In the genomic region with DNA sequence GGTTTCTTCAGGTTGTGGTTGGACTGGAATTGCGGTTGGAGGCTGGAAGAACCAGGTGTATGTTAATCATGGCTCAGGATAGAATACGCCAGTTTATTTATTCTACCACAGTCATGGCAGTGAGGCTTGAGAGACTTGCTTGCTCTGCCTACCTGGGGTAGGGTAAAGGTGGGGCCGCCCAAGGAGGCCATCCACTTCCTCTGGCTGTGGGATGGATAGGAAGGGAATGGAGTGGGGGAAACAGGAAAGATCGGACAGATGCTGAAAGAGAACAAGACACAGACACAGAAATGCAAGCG, we compare ENCODE assay signal across 10 cellular contexts.
DNase-seq lines count a peak whose midpoint lies in the region; ATAC-seq lines count a peak whose summit lies in the region.
"Had no signal": no experiment of that assay in that cellular context is flagged by ENCODE, and none has a peak within 500 bp of the region (broad histone marks: within the 10 kb centered on the region; RNA-seq: fewer than 3 reads in every experiment).

No MANE protein-coding gene starts in this region.

- peaks cover 80% of the 10 kb centered on the region for H3K4me1 Mint-ChIP-seq in activated T-cell treated with anti-CD3 and anti-CD28 coated beads, Interleukin-2, amount 50 U/mL, for 24 hours (ENCODE audit: low read depth)
- H3K4me1 Mint-ChIP-seq in dendritic cell treated with granulocyte-macrophage colony-stimulating factor and Interleukin-4, amounts not matched to agents 40 ng/mL and 50 ng/mL, for 4 days (ENCODE audit: low read depth) = peaks cover 77% of the 10 kb centered on the region
- H3K4me1 Mint-ChIP-seq in stimulated activated effector memory CD8-positive, alpha-beta T cell treated with anti-CD3 and anti-CD28 coated beads, Interleukin-12 subunit alpha, Interleukin-12 subunit beta, amount 100 ng/mL, for 72 hours = peaks cover 74% of the 10 kb centered on the region

- peak overlapping the region; percentile 57 for H3K4me3 Mint-ChIP-seq in activated T-cell treated with anti-CD3 and anti-CD28 coated beads, Interleukin-2, amount 50 U/mL, for 24 hours
- H3K4me3 Mint-ChIP-seq in dendritic cell treated with granulocyte-macrophage colony-stimulating factor and Interleukin-4, amounts not matched to agents 40 ng/mL and 50 ng/mL, for 4 days = peak overlapping the region; percentile 11
- peak overlapping the region; percentile 85 for H3K4me3 Mint-ChIP-seq in stimulated activated effector memory CD8-positive, alpha-beta T cell treated with anti-CD3 and anti-CD28 coated beads, Interleukin-12 subunit alpha, Interleukin-12 subunit beta, amount 100 ng/mL, for 72 hours

- H3K27ac Mint-ChIP-seq in activated T-cell treated with anti-CD3 and anti-CD28 coated beads, Interleukin-2, amount 50 U/mL, for 24 hours = no peak overlapping the region
- H3K27ac Mint-ChIP-seq in dendritic cell treated with granulocyte-macrophage colony-stimulating factor and Interleukin-4, amounts not matched to agents 40 ng/mL and 50 ng/mL, for 4 days = no peak overlapping the region
- no peak overlapping the region for H3K27ac Mint-ChIP-seq in stimulated activated effector memory CD8-positive, alpha-beta T cell treated with anti-CD3 and anti-CD28 coated beads, Interleukin-12 subunit alpha, Interleukin-12 subunit beta, amount 100 ng/mL, for 72 hours

- intact Hi-C loops in dendritic cell treated with granulocyte-macrophage colony-stimulating factor and Interleukin-4, amounts not matched to agents 40 ng/mL and 50 ng/mL, for 4 days (cut with micrococcal nuclease) = no loop called here

- peaks cover 40% of the 10 kb centered on the region for H3K36me3 Mint-ChIP-seq in activated T-cell treated with anti-CD3 and anti-CD28 coated beads, Interleukin-2, amount 50 U/mL, for 24 hours (ENCODE audit: low read depth)
- peaks cover 19% of the 10 kb centered on the region for H3K36me3 Mint-ChIP-seq in dendritic cell treated with granulocyte-macrophage colony-stimulating factor and Interleukin-4, amounts not matched to agents 40 ng/mL and 50 ng/mL, for 4 days (ENCODE audit: low read depth)
- H3K36me3 Mint-ChIP-seq in stimulated activated effector memory CD8-positive, alpha-beta T cell treated with anti-CD3 and anti-CD28 coated beads, Interleukin-12 subunit alpha, Interleukin-12 subunit beta, amount 100 ng/mL, for 72 hours = peaks cover 72% of the 10 kb centered on the region

- no peak for DNase-seq in activated T-cell treated with anti-CD3 and anti-CD28 coated beads, Interleukin-2, amount 50 U/mL, for 24 hours
- DNase-seq in activated T-cell treated with anti-CD3 and anti-CD28 coated beads, Interleukin-2, amount 50 U/mL, for 1 hour = no peak
- DNase-seq in NCI-H69 (lab: John Stamatoyannopoulos, UW) = peak; percentile 71
- no peak for DNase-seq in stimulated activated effector memory CD8-positive, alpha-beta T cell treated with anti-CD3 and anti-CD28 coated beads, Interleukin-12 subunit alpha, Interleukin-12 subunit beta, amount 100 ng/mL, for 72 hours (ENCODE audit: low spot score in 2 of 2)
- DNase-seq in anterior cingulate cortex (lab: John Stamatoyannopoulos, UW) = no peak
- DNase-seq in AML-193 (lab: John Stamatoyannopoulos, UW) = no peak
- DNase-seq: KBM-7, thyroid gland had no signal

- H3K27me3 Mint-ChIP-seq in activated T-cell treated with anti-CD3 and anti-CD28 coated beads, Interleukin-2, amount 50 U/mL, for 24 hours = peaks cover 59% of the 10 kb centered on the region
- peaks cover 75% of the 10 kb centered on the region for H3K27me3 Mint-ChIP-seq in dendritic cell treated with granulocyte-macrophage colony-stimulating factor and Interleukin-4, amounts not matched to agents 40 ng/mL and 50 ng/mL, for 4 days

- no peaks in the 10 kb centered on the region for H3K9me3 Mint-ChIP-seq in activated T-cell treated with anti-CD3 and anti-CD28 coated beads, Interleukin-2, amount 50 U/mL, for 24 hours
- no peaks in the 10 kb centered on the region for H3K9me3 Mint-ChIP-seq in dendritic cell treated with granulocyte-macrophage colony-stimulating factor and Interleukin-4, amounts not matched to agents 40 ng/mL and 50 ng/mL, for 4 days
- no peaks in the 10 kb centered on the region for H3K9me3 Mint-ChIP-seq in stimulated activated effector memory CD8-positive, alpha-beta T cell treated with anti-CD3 and anti-CD28 coated beads, Interleukin-12 subunit alpha, Interleukin-12 subunit beta, amount 100 ng/mL, for 72 hours

- ATAC-seq in stimulated activated effector memory CD8-positive, alpha-beta T cell treated with anti-CD3 and anti-CD28 coated beads, Interleukin-12 subunit alpha, Interleukin-12 subunit beta, amount 100 ng/mL, for 72 hours = no peak
- ATAC-seq in HG03095 (IDR thresholded peaks at IDR 0.05; ENCODE audit: unreplicated experiment) = no peak

Comparison
In these comparisons a context has a peak if more than half of its experiments do, and no peak if none do; other contexts are left out.
1. H3K4me3 Mint-ChIP-seq: peak in every context shown above with its lines; median percentile 85 in stimulated activated effector memory CD8-positive, alpha-beta T cell treated with anti-CD3 and anti-CD28 coated beads, Interleukin-12 subunit alpha, Interleukin-12 subunit beta, amount 100 ng/mL, for 72 hours; 57 in activated T-cell treated with anti-CD3 and anti-CD28 coated beads, Interleukin-2, amount 50 U/mL, for 24 hours; 11 in dendritic cell treated with granulocyte-macrophage colony-stimulating factor and Interleukin-4, amounts not matched to agents 40 ng/mL and 50 ng/mL, for 4 days.